9 cellular contexts compared by ENCODE assay signal in the genomic region with DNA sequence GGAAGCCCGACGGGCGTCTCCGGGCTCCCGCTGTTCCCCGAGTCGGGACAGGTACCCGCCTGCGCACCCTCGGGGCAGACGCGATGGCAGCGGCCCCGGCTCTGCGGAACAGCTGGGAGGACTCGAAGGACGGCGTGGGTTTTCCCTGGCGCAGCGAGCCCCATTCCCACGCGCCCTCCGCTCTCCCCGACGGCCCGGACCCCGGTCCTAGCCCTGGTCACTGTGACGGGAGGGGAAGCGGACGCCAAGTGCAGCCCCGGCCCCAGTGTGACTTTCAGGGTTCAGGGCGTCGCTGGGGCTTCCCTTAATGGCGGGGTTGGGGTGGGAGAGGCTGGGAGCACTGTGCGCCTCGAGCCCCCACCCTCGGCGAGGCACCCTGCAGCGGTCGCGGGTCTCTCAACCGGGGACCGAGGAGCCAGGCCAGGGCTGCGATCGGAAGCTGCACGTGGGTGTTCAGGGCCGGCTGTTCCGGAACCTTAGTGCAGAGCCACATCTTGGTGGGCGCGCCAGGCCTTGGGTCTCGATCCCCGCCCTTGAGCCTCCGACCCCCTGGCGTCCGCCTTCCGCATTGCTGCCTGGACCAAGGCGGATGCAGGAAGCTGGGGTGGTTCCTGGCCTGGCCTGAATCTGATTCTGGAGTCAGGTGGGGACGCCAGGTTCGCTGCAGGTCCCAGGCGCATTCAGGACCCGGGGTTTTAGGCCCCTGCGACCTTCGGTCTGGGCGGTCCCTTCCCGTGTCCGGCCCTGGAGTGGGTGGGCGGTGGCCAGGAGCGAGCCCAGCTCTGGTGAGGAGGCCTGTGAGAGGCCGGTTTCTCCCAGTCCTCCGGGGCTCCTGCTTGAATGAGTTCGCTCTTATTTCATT. TPM values are rescaled to one million over a fixed set of nuclear protein-coding genes. Genes with fewer than 3 reads are reported as not detected.
DNase-seq lines count a peak whose midpoint lies in the region; ATAC-seq and TF ChIP-seq lines count a peak whose summit lies in the region.
"Had no signal": no experiment of that assay in that cellular context is flagged by ENCODE, and none has a peak within 500 bp of the region (broad histone marks: within the 10 kb centered on the region; RNA-seq: fewer than 3 reads in every experiment).

No MANE protein-coding gene starts in this region.

- H3K9me2 ChIP-seq in MM.1S (replicated peaks; ENCODE audit: insufficient read depth, low read length), result no peaks in the 10 kb centered on the region

- H3F3A ChIP-seq in MM.1S (ENCODE audit: insufficient read depth, low read length), result no peaks in the 10 kb centered on the region

- H3K9me3 ChIP-seq in right atrium auricular region (no peaks in the 10 kb centered on the region), MM.1S (replicated peaks; ENCODE audit: insufficient read depth, low read length) (no peaks in the 10 kb centered on the region)

- H4K20me1 ChIP-seq in MM.1S (ENCODE audit: insufficient read depth, low read length), result no peaks in the 10 kb centered on the region

- H3K4me1 ChIP-seq in right atrium auricular region, result no peaks in the 10 kb centered on the region
- no peaks in the 10 kb centered on the region for H3K4me1 ChIP-seq in MM.1S (ENCODE audit: low read length)

- no peak overlapping the region for H3K9ac ChIP-seq in MM.1S (ENCODE audit: low read length)

- ATAC-seq in GM19438 (IDR thresholded peaks at IDR 0.05; ENCODE audit: low read depth, unreplicated experiment), result peak; percentile 27

- H3K36me3 ChIP-seq in right atrium auricular region (no peaks in the 10 kb centered on the region), MM.1S (replicated peaks; ENCODE audit: insufficient read depth, low read length) (no peaks in the 10 kb centered on the region)

- H3K27ac ChIP-seq in right atrium auricular region (no peak overlapping the region), MM.1S (ENCODE audit: low read length) (no peak overlapping the region)

- peak; percentile 69 for DNase-seq in activated effector memory CD4-positive, alpha-beta T cell treated with anti-CD3 and anti-CD28 coated beads, Interleukin-2, amount 50 U/mL, for 16 hours
- peak; percentile 61 for DNase-seq in right atrium auricular region (ENCODE audit: low spot score)
- DNase-seq in stimulated activated CD4-positive, alpha-beta T cell treated with anti-CD3 and anti-CD28 coated beads, Interleukin-2, amount 100 ng/mL, for 48 hours, result peak; percentile 13 to 48
- DNase-seq in SIG-M5 (lab: John Stamatoyannopoulos, UW), result no peak
- DNase-seq in MM.1S, result no peak
- no peak for DNase-seq in cerebellar nuclear complex (lab: John Stamatoyannopoulos, UW)
- DNase-seq in DMS79 (lab: John Stamatoyannopoulos, UW), result no peak

- no peaks in the 10 kb centered on the region for H3K79me2 ChIP-seq in MM.1S (ENCODE audit: low read length)

- H3K4me2 ChIP-seq in MM.1S (ENCODE audit: low read depth, low read length), result no peak overlapping the region

- H2AFZ ChIP-seq in MM.1S (ENCODE audit: low read length), result no peak overlapping the region

- TF ChIP-seq CTCF in right atrium auricular region (IDR thresholded peaks at IDR 0.05) (no peak), MM.1S (IDR thresholded peaks at IDR 0.05; ENCODE audit: low read length) (no peak)

- H3K27me3 ChIP-seq in right atrium auricular region (no peaks in the 10 kb centered on the region), MM.1S (replicated peaks; ENCODE audit: insufficient read depth, low read length) (peaks cover 32% of the 10 kb centered on the region)

- peak overlapping the region in 1 of 2 donors; percentile 35 for H3K4me3 ChIP-seq in right atrium auricular region
- H3K4me3 ChIP-seq in MM.1S (ENCODE audit: low read length), result no peak overlapping the region

RNA-seq across cellular contexts. Expression of gene LGALS7B, which starts 3.5 kb away (rescaled TPM):
- 1 to 10 TPM in 1 of 2 donors, not detected in 1; 1.8 TPM for total RNA-seq in right atrium auricular region
- total RNA-seq: glomerular endothelial cell had no signal

RNA-seq across cellular contexts. Expression of gene LGALS7, which starts 19.2 kb away (rescaled TPM):
- total RNA-seq in right atrium auricular region, result not detected
- total RNA-seq: glomerular endothelial cell had no signal

RNA-seq across cellular contexts. Expression of gene LGALS4, which starts 20.3 kb away (rescaled TPM):
- total RNA-seq in right atrium auricular region, result under 1 TPM in 1 of 2 donors, not detected in 1; 0.67 TPM

RNA-seq across cellular contexts. Expression of gene ECH1, which starts 39.1 kb away (rescaled TPM):
- 100 to 1,000 TPM; 309 to 329 TPM for total RNA-seq in right atrium auricular region

RNA-seq across cellular contexts. Expression of gene CAPN12, which starts 48.2 kb away (rescaled TPM):
- under 1 TPM; 0.74 to 0.90 TPM for total RNA-seq in right atrium auricular region

Comparison
In these comparisons a context has a peak if more than half of its experiments do, and no peak if none do; other contexts are left out.
1. DNase-seq: peak in activated effector memory CD4-positive, alpha-beta T cell treated with anti-CD3 and anti-CD28 coated beads, Interleukin-2, amount 50 U/mL, for 16 hours (single experiment), right atrium auricular region (single experiment) and stimulated activated CD4-positive, alpha-beta T cell treated with anti-CD3 and anti-CD28 coated beads, Interleukin-2, amount 100 ng/mL, for 48 hours (2 of 2); none in SIG-M5 (single experiment), MM.1S (single experiment), cerebellar nuclear complex (0 of 2) and DMS79 (single experiment).